Comparison of ENCODE assay signal across 8 cellular contexts in the genomic region with DNA sequence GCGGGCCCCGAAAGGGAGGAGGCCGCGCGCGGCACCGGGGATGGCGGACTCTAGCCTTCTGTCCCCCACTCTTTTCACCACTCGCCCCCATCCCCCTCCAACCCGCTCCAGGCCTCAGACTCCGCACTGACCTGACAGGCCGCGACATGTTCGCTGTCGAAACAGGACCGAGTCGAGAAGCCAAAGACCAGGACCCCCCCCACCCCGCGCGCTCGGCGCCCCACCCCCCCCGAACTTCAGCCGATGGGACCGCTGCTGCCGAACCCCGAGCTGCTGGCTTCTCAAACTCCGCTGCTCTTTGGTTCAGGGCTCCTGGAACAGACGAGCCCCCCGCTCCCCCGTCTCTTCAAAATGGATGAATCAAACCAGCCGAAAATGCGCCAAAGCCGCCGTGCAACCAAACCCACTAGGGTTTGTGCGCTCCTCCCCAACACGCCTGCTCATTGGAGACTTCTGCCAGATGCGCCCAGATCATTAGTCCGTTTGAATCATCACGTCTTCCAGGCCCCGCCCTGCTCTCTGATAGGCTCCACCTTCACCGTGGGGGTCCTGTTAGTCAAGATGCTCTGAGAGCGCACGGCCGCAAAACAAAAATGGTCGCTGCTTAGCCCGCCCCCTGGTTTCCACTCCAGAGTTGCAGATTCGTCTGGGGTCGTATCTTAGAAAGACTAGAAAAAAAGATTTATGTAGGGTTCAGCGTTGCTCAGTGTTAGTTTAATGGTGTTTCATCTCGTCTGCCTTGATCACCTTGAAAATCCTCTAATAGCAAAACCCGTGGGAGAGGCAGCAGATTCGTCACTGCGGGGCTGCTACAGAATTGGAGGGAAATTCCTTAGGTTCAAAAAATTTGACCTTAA. TPM values are rescaled to one million over a fixed set of nuclear protein-coding genes. Genes with fewer than 3 reads are reported as not detected.
DNase-seq lines count a peak whose midpoint lies in the region; ATAC-seq and TF ChIP-seq lines count a peak whose summit lies in the region.

A gene with protein sequence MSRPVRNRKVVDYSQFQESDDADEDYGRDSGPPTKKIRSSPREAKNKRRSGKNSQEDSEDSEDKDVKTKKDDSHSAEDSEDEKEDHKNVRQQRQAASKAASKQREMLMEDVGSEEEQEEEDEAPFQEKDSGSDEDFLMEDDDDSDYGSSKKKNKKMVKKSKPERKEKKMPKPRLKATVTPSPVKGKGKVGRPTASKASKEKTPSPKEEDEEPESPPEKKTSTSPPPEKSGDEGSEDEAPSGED (minus strand): TSS at position 357 of the 857 bp plus-strand sequence. CDS start 209 bp downstream, at position 148.

- H3K4me3 ChIP-seq in left lung = peak within 1 kb of the TSS; percentile 59 to 88

- H3K27me3 ChIP-seq in left lung = no peaks in the 10 kb centered on the region

- peaks cover 21 to 35% of the 10 kb centered on the region in 2 donors for H3K4me1 ChIP-seq in left lung

- intact Hi-C loops in left lung (cut with DNase I) = no loop called here

- no peak for TF ChIP-seq CTCF in C4-2B (conservative IDR thresholded peaks at IDR 0.05)
- TF ChIP-seq CTCF in left lung (IDR thresholded peaks at IDR 0.05) = no peak

- ATAC-seq in GM19395 (IDR thresholded peaks at IDR 0.05; ENCODE audit: unreplicated experiment) (peak; percentile 81), HG03565 (IDR thresholded peaks at IDR 0.05; ENCODE audit: unreplicated experiment) (peak; percentile 74), left lung (peak; percentile 82)

- H3K9me3 ChIP-seq in left lung = no peaks in the 10 kb centered on the region

- H3K27ac ChIP-seq in C4-2B = peak within 1 kb of the TSS; percentile 92
- peak within 1 kb of the TSS; percentile 94 to 98 for H3K27ac ChIP-seq in left lung

- peak; percentile 98 for DNase-seq in NCI-H774 (lab: John Stamatoyannopoulos, UW)
- DNase-seq in activated CD4-positive, alpha-beta T cell treated with anti-CD3 and anti-CD28 coated beads, Interleukin-2, amount 50 U/mL, for 4 hours = peak; percentile 96 to 97
- DNase-seq in dermis blood vessel endothelial cell = peak; percentile 100
- peak; percentile 94 to 98 for DNase-seq in left lung
- DNase-seq in stimulated activated CD4-positive, alpha-beta T cell treated with anti-CD3 and anti-CD28 coated beads, Interleukin-2, amount 100 ng/mL, for 48 hours = peak; percentile 87 to 91

- H3K36me3 ChIP-seq in left lung = no peaks in the 10 kb centered on the region

RNA-seq across cellular contexts. Expression of the gene that starts here (rescaled TPM):
- 86.8 and 160 TPM in 2 replicates for total RNA-seq in dermis blood vessel endothelial cell
- 100 to 1,000 TPM; 115 to 147 TPM for total RNA-seq in left lung

Comparison
In these comparisons a context has a peak if more than half of its experiments do, and no peak if none do; other contexts are left out.
1. Peak in every context shown above with its lines: DNase-seq, ATAC-seq, H3K4me3 ChIP-seq and H3K27ac ChIP-seq.